Comparison of ENCODE assay signal across 1 cellular context in the genomic region with DNA sequence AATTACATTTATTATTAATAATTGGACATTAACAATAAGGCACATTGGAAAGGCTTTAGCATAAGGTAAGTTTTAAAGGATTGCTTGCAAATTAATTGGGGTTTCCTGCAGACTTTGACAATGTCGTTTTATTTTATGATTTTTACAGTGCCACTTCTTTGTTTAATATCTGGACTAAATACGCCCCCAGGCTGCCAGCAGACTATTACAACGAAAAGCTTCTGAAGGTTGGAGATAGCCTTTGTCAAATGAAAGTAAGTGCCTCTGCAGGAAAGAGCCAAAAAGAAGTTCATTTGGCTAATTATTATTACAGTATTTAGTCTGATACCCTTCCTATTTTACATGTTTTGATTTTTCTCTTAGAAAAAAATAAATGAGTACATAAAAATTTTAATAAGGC.
TF ChIP-seq lines count a peak whose summit lies in the region.

No MANE protein-coding gene starts in this region.

TF ChIP-seq in K562, 482 proteins besides CTCF, POLR2A, EP300 and RAD21:
- TF ChIP-seq YBX1 (IDR thresholded peaks at IDR 0.05) (no peak), ZNF785 (CRISPR knock-in tag; IDR thresholded peaks at IDR 0.05) (no peak), ZBTB2 (IDR thresholded peaks at IDR 0.05) (no peak), C11orf30 (IDR thresholded peaks at IDR 0.05; ENCODE audit: low read depth) (no peak), MCM7 (IDR thresholded peaks at IDR 0.05) (no peak), TGIF2 (CRISPR knock-in tag; IDR thresholded peaks at IDR 0.05) (no peak), ZNF511 (CRISPR knock-in tag; IDR thresholded peaks at IDR 0.05) (no peak), CSDE1 (IDR thresholded peaks at IDR 0.05) (no peak), TFAP4 (CRISPR knock-in tag; IDR thresholded peaks at IDR 0.05; ENCODE audit: borderline replicate concordance) (no peak), GATA2 (CRISPR knock-in tag; IDR thresholded peaks at IDR 0.05) (no peak), SIX5 (IDR thresholded peaks at IDR 0.05; ENCODE audit: borderline replicate concordance in 1 of 2, insufficient read depth in 1 of 2, low read depth in 1 of 2, low read length in 2 of 2) (no peak)
- TF ChIP-seq, protein P1, sequence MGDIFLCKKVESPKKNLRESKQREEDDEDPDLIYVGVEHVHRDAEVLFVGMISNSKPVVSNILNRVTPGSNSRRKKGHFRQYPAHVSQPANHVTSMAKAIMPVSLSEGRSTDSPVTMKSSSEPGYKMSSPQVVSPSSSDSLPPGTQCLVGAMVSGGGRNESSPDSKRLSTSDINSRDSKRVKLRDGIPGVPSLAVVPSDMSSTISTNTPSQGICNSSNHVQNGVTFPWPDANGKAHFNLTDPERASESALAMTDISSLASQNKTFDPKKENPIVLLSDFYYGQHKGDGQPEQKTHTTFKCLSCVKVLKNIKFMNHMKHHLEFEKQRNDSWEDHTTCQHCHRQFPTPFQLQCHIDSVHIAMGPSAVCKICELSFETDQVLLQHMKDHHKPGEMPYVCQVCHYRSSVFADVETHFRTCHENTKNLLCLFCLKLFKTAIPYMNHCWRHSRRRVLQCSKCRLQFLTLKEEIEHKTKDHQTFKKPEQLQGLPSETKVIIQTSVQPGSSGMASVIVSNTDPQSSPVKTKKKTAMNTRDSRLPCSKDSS (IDR thresholded peaks at IDR 0.05; ENCODE audit: low read depth, partially characterized antibody), result no peak
- TF ChIP-seq, protein P2, sequence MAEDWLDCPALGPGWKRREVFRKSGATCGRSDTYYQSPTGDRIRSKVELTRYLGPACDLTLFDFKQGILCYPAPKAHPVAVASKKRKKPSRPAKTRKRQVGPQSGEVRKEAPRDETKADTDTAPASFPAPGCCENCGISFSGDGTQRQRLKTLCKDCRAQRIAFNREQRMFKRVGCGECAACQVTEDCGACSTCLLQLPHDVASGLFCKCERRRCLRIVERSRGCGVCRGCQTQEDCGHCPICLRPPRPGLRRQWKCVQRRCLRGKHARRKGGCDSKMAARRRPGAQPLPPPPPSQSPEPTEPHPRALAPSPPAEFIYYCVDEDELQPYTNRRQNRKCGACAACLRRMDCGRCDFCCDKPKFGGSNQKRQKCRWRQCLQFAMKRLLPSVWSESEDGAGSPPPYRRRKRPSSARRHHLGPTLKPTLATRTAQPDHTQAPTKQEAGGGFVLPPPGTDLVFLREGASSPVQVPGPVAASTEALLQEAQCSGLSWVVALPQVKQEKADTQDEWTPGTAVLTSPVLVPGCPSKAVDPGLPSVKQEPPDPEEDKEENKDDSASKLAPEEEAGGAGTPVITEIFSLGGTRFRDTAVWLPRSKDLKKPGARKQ (CRISPR knock-in tag; IDR thresholded peaks at IDR 0.05), result no peak
- TF ChIP-seq, protein P3, sequence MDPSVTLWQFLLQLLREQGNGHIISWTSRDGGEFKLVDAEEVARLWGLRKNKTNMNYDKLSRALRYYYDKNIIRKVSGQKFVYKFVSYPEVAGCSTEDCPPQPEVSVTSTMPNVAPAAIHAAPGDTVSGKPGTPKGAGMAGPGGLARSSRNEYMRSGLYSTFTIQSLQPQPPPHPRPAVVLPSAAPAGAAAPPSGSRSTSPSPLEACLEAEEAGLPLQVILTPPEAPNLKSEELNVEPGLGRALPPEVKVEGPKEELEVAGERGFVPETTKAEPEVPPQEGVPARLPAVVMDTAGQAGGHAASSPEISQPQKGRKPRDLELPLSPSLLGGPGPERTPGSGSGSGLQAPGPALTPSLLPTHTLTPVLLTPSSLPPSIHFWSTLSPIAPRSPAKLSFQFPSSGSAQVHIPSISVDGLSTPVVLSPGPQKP (CRISPR knock-in tag; IDR thresholded peaks at IDR 0.05), result no peak
